21 cellular contexts compared by ENCODE assay signal in genomic region chr1:119811428-119811827, GRCh38. TPM values are rescaled to one million over a fixed set of nuclear protein-coding genes. Genes with fewer than 3 reads are reported as not detected.
"Had no signal": no experiment of that assay in that cellular context is flagged by ENCODE, and none has a peak within 500 bp of the region (broad histone marks: within the 10 kb centered on the region; RNA-seq: fewer than 3 reads in every experiment).

Gene REG4 (minus strand): TSS chr1:119811460. CDS start chr1:119808769, 2,691 bp downstream.

- H3K9me3 ChIP-seq: esophagus muscularis mucosa, gastrocnemius medialis, heart right ventricle, left lung, neutrophil, sigmoid colon had no signal

- H3K4me1 ChIP-seq: gastrocnemius medialis, heart right ventricle, left lung had no signal

- H3K4me3 ChIP-seq: esophagus muscularis mucosa, gastrocnemius medialis, heart right ventricle, left lung, lung, sigmoid colon, skin epidermis had no signal

- H3K36me3 ChIP-seq: esophagus muscularis mucosa, gastrocnemius medialis, heart right ventricle, left lung, neutrophil, sigmoid colon had no signal

- H3K4me3 Mint-ChIP-seq: dendritic cell treated with granulocyte-macrophage colony-stimulating factor and Interleukin-4, amounts not matched to agents 40 ng/mL and 50 ng/mL, for 4 days; effector memory CD8-positive, alpha-beta T cell; naive thymus-derived CD4-positive, alpha-beta T cell had no signal

- ATAC-seq: effector memory CD8-positive, alpha-beta T cell; gastrocnemius medialis; heart right ventricle; left lung; naive thymus-derived CD4-positive, alpha-beta T cell had no signal

- H3K27ac Mint-ChIP-seq: dendritic cell treated with granulocyte-macrophage colony-stimulating factor and Interleukin-4, amounts not matched to agents 40 ng/mL and 50 ng/mL, for 4 days; effector memory CD8-positive, alpha-beta T cell; naive thymus-derived CD4-positive, alpha-beta T cell had no signal

- H3K36me3 Mint-ChIP-seq: naive thymus-derived CD4-positive, alpha-beta T cell had no signal

- H3K27me3 ChIP-seq: esophagus muscularis mucosa, neutrophil, sigmoid colon had no signal

- H3K27ac ChIP-seq: epithelial cell of prostate, esophagus muscularis mucosa, gastrocnemius medialis, heart right ventricle, left lung, neutrophil, sigmoid colon, skin epidermis had no signal

- H3K9me3 Mint-ChIP-seq: dendritic cell treated with granulocyte-macrophage colony-stimulating factor and Interleukin-4, amounts not matched to agents 40 ng/mL and 50 ng/mL, for 4 days; effector memory CD8-positive, alpha-beta T cell; naive thymus-derived CD4-positive, alpha-beta T cell had no signal

- DNase-seq: effector memory CD8-positive, alpha-beta T cell; gastrocnemius medialis; heart right ventricle; islet precursor cell; left lung; mesendoderm; naive thymus-derived CD4-positive, alpha-beta T cell; posterior cingulate gyrus; sigmoid colon; stimulated activated CD4-positive, alpha-beta T cell treated with anti-CD3 and anti-CD28 coated beads, Interleukin-2, amount 100 ng/mL, for 48 hours; stimulated activated naive CD4-positive, alpha-beta T cell treated with Interleukin-2 at 50 U/mL for 16 hours; trophoblast cell had no signal

RNA-seq across cellular contexts. Expression of gene REG4, which starts in this region (rescaled TPM):
- total RNA-seq: esophagus muscularis mucosa, fibroblast of villous mesenchyme, gastrocnemius medialis, heart right ventricle, left lung, lung, osteoblast, pulmonary artery endothelial cell, sigmoid colon had no signal
